Comparison of ENCODE assay signal across 35 cellular contexts in the genomic region with DNA sequence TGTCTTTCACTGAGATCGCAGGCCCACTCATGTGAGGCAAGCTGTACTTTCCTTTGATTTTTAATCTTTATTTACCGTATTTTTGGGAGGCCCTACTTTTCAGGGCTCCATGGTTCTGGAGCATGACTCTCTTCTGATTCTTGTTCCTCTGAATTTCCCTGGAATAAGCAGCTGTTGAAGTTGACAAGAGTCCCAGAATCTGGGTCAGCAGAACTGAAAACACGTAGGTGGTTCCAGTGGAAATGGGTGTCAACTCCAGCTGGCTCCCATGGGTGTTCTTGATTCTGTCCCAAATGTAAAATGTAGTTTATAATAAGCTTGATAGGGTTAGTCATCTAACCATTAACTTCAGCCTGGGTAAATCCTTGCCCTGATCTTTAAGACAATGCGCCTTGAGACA.
"Had no signal": no experiment of that assay in that cellular context is flagged by ENCODE, and none has a peak within 500 bp of the region (broad histone marks: within the 10 kb centered on the region; RNA-seq: fewer than 3 reads in every experiment).

No MANE protein-coding gene starts in this region.

- H3K9me3 Mint-ChIP-seq: activated CD4-positive, alpha-beta memory T cell treated with anti-CD3 and anti-CD28 coated beads for 36 hours; activated naive CD4-positive, alpha-beta T cell treated with anti-CD3 and anti-CD28 coated beads for 36 hours; activated naive CD4-positive, alpha-beta T cell treated with anti-CD3 and anti-CD28 coated beads, Interleukin-2, amount 50 U/mL, for 72 hours; activated T-cell treated with anti-CD3 and anti-CD28 coated beads, Interleukin-2, amount 50 U/mL, for 4 hours; activated T-helper 1 cell treated with anti-CD3 and anti-CD28 coated beads, Interleukin-12 subunit alpha, Interleukin-12 subunit beta, Interleukin-2, Interleukin-4 antibody, amounts not matched to agents 30 ng/mL and 10 ng/mL and 1 ng/mL, durations not matched to agents 14 hours and 24 hours and 36 hours had no signal

- H3K27ac Mint-ChIP-seq: activated B cell treated with CpG ODN at 0.5 μM for 24 hours; activated CD4-positive, alpha-beta memory T cell treated with anti-CD3 and anti-CD28 coated beads for 36 hours; activated naive CD4-positive, alpha-beta T cell treated with anti-CD3 and anti-CD28 coated beads for 36 hours; activated naive CD4-positive, alpha-beta T cell treated with anti-CD3 and anti-CD28 coated beads, Interleukin-2, amount 50 U/mL, for 72 hours; activated T-helper 1 cell treated with anti-CD3 and anti-CD28 coated beads, Interleukin-12 subunit alpha, Interleukin-12 subunit beta, Interleukin-2, Interleukin-4 antibody, amounts not matched to agents 30 ng/mL and 10 ng/mL and 1 ng/mL, durations not matched to agents 14 hours and 24 hours and 36 hours had no signal

- H3K27ac ChIP-seq: adrenal gland, body of pancreas, breast epithelium, KMS-11, VCaP had no signal

- H3K4me2 ChIP-seq: KMS-11 had no signal

- H3K4me3 Mint-ChIP-seq: activated B cell treated with CpG ODN at 0.5 μM for 24 hours; activated CD4-positive, alpha-beta memory T cell treated with anti-CD3 and anti-CD28 coated beads for 36 hours; activated naive CD4-positive, alpha-beta T cell treated with anti-CD3 and anti-CD28 coated beads for 36 hours; activated T-cell treated with anti-CD3 and anti-CD28 coated beads, Interleukin-2, amount 50 U/mL, for 4 hours; activated T-helper 1 cell treated with anti-CD3 and anti-CD28 coated beads, Interleukin-12 subunit alpha, Interleukin-12 subunit beta, Interleukin-2, Interleukin-4 antibody, amounts not matched to agents 30 ng/mL and 10 ng/mL and 1 ng/mL, durations not matched to agents 14 hours and 24 hours and 36 hours had no signal

- H3K9ac ChIP-seq: KMS-11 had no signal

- H3K36me3 Mint-ChIP-seq: activated CD4-positive, alpha-beta memory T cell treated with anti-CD3 and anti-CD28 coated beads for 36 hours; activated naive CD4-positive, alpha-beta T cell treated with anti-CD3 and anti-CD28 coated beads, Interleukin-2, amount 50 U/mL, for 72 hours had no signal

- H3K27me3 Mint-ChIP-seq: activated B cell treated with CpG ODN at 0.5 μM for 24 hours had no signal

- H3K4me1 Mint-ChIP-seq: activated B cell treated with CpG ODN at 0.5 μM for 24 hours had no signal

- H3K9me3 ChIP-seq: adrenal gland, body of pancreas, breast epithelium had no signal

- H3K4me1 ChIP-seq: adrenal gland, body of pancreas, breast epithelium had no signal

- ATAC-seq: activated naive CD4-positive, alpha-beta T cell treated with anti-CD3 and anti-CD28 coated beads, Interleukin-2, amount 50 U/mL, for 72 hours; activated T-cell treated with anti-CD3 and anti-CD28 coated beads, Interleukin-2, amount 50 U/mL, for 4 hours; body of pancreas; Panc1 had no signal

- H3K4me3 ChIP-seq: adrenal gland, body of pancreas, breast epithelium had no signal

- H3K27me3 ChIP-seq: adrenal gland, body of pancreas, breast epithelium had no signal

- H3K36me3 ChIP-seq: adrenal gland, breast epithelium had no signal

- DNase-seq: activated B cell treated with CpG ODN at 0.5 μM for 24 hours; activated CD4-positive, alpha-beta memory T cell treated with anti-CD3 and anti-CD28 coated beads for 36 hours; activated CD4-positive, alpha-beta T cell treated with anti-CD3 and anti-CD28 coated beads for 4 hours; activated CD4-positive, alpha-beta T cell treated with anti-CD3 and anti-CD28 coated beads, Interleukin-2, amount 50 U/mL, for 1 hour; activated CD4-positive, CD25-positive, alpha-beta regulatory T cell treated with anti-CD3 and anti-CD28 coated beads, Interleukin-2, amount 50 U/mL, for 72 hours; activated CD8-positive, alpha-beta memory T cell treated with anti-CD3 and anti-CD28 coated beads, Interleukin-2, amount 50 U/mL, for 4 hours; activated gamma-delta T cell treated with Interleukin-2 at 50 U/mL for 16 hours; activated naive CD4-positive, alpha-beta T cell treated with anti-CD3 and anti-CD28 coated beads for 36 hours; activated T-cell treated with anti-CD3 and anti-CD28 coated beads for 4 hours; activated T-cell treated with anti-CD3 and anti-CD28 coated beads, Interleukin-2, amount 50 U/mL, for 4 hours; adrenal gland; body of pancreas; MM.1S; MV-4-11; NCI-H1092; NCI-H146; NCI-H187; NCI-H2029 treated with DMSO at 0.1 percent for 48 hours; NCI-H2171 treated with DMSO at 0.1 percent for 48 hours; NCI-H2227 treated with DMSO at 0.1 percent for 48 hours; NCI-H446; NCI-H524; NCI-H69; NCI-H82; SIG-M5; SW 1271; T-helper 1 cell; T-helper 2 cell; T-helper 9 cell had no signal
